Comparison of ENCODE assay signal across 36 cellular contexts in the genomic region with DNA sequence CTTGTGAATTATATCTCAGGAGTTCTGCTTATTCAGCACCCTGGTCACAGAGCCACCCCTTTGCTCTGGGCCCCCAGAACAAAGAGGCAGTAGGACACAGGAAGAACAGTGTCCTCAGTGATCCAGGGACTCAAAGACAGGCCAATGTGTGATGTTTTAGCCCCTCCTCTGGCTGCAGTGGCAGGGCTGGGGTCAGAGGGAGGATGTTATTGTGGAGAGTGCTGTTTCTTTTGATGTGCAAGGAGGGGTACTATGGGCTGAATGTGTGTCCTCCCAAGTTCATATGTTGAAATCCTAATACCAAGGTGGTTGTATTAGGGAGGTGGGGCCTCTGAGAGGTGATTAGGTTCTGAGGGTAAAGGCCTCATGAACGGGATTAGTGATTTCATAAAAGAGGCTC.
"Had no signal": no experiment of that assay in that cellular context is flagged by ENCODE, and none has a peak within 500 bp of the region (broad histone marks: within the 10 kb centered on the region; RNA-seq: fewer than 3 reads in every experiment).

No MANE protein-coding gene starts in this region.

- H3K4me3 Mint-ChIP-seq: activated CD4-positive, alpha-beta memory T cell treated with anti-CD3 and anti-CD28 coated beads, Interleukin-2, amount 10 ng/mL, durations not matched to agents 7 days and 5 days; activated CD4-positive, alpha-beta T cell treated with anti-CD3 and anti-CD28 coated beads for 36 hours; activated CD4-positive, alpha-beta T cell treated with anti-CD3 and anti-CD28 coated beads, Interleukin-2, amount 10 ng/mL, durations not matched to agents 7 days and 5 days; activated CD8-positive, alpha-beta memory T cell treated with anti-CD3 and anti-CD28 coated beads, Interleukin-2, amount 10 ng/mL, durations not matched to agents 7 days and 5 days; activated CD8-positive, alpha-beta T cell treated with anti-CD3 and anti-CD28 coated beads, Interleukin-2, amount 10 ng/mL, durations not matched to agents 7 days and 5 days; activated naive CD4-positive, alpha-beta T cell treated with anti-CD3 and anti-CD28 coated beads, Interleukin-2, amount 10 ng/mL, durations not matched to agents 7 days and 5 days; activated naive CD4-positive, alpha-beta T cell treated with anti-CD3 and anti-CD28 coated beads, Interleukin-2, amount 50 U/mL, for 24 hours; activated naive CD8-positive, alpha-beta T cell; activated naive CD8-positive, alpha-beta T cell treated with anti-CD3 and anti-CD28 coated beads, Interleukin-2, amount 10 ng/mL, durations not matched to agents 7 days and 5 days; activated naive CD8-positive, alpha-beta T cell treated with anti-CD3 and anti-CD28 coated beads, Interleukin-2, amount 50 U/mL, for 24 hours; activated T-cell treated with anti-CD3 and anti-CD28 coated beads, Interleukin-2, amount 50 U/mL, for 24 hours; brain; central memory CD8-positive, alpha-beta T cell; T-helper 1 cell treated with Interleukin-12 subunit alpha and Interleukin-12 subunit beta and Interleukin-4 antibody, amounts not matched to agents 30 μg/mL and 1 μg/mL, for 36 hours; T-helper 2 cell treated with Interferon-gamma antibody and Interleukin-4, amounts not matched to agents 5 μg/mL and 100 μg/mL, for 36 hours had no signal

- H3K4me1 ChIP-seq: ascending aorta had no signal

- H3K9me3 Mint-ChIP-seq: activated CD4-positive, alpha-beta memory T cell treated with anti-CD3 and anti-CD28 coated beads, Interleukin-2, amount 10 ng/mL, durations not matched to agents 7 days and 5 days; activated CD4-positive, alpha-beta T cell treated with anti-CD3 and anti-CD28 coated beads, Interleukin-2, amount 10 ng/mL, durations not matched to agents 7 days and 5 days; activated naive CD4-positive, alpha-beta T cell treated with anti-CD3 and anti-CD28 coated beads, Interleukin-2, amount 10 ng/mL, durations not matched to agents 7 days and 5 days; activated naive CD4-positive, alpha-beta T cell treated with anti-CD3 and anti-CD28 coated beads, Interleukin-2, amount 50 U/mL, for 24 hours; activated naive CD8-positive, alpha-beta T cell treated with anti-CD3 and anti-CD28 coated beads, Interleukin-2, amount 10 ng/mL, durations not matched to agents 7 days and 5 days; activated T-helper 2 cell treated with anti-CD3 and anti-CD28 coated beads, Interferon-gamma antibody, Interleukin-2, Interleukin-4, amounts not matched to agents 10 μg/mL and 5 μg/mL and 100 μg/mL, durations not matched to agents 14 hours and 24 hours and 36 hours; T-helper 1 cell treated with Interleukin-12 subunit alpha and Interleukin-12 subunit beta and Interleukin-4 antibody, amounts not matched to agents 30 μg/mL and 1 μg/mL, for 36 hours; T-helper 2 cell treated with Interferon-gamma antibody and Interleukin-4, amounts not matched to agents 5 μg/mL and 100 μg/mL, for 36 hours had no signal

- H3K4me1 Mint-ChIP-seq: activated CD4-positive, alpha-beta memory T cell treated with anti-CD3 and anti-CD28 coated beads, Interleukin-2, amount 10 ng/mL, durations not matched to agents 7 days and 5 days; activated CD4-positive, alpha-beta T cell treated with anti-CD3 and anti-CD28 coated beads for 36 hours; activated CD4-positive, alpha-beta T cell treated with anti-CD3 and anti-CD28 coated beads, Interleukin-2, amount 10 ng/mL, durations not matched to agents 7 days and 5 days; activated CD8-positive, alpha-beta memory T cell treated with anti-CD3 and anti-CD28 coated beads, Interleukin-2, amount 10 ng/mL, durations not matched to agents 7 days and 5 days; activated naive CD4-positive, alpha-beta T cell treated with anti-CD3 and anti-CD28 coated beads, Interleukin-2, amount 10 ng/mL, durations not matched to agents 7 days and 5 days; activated naive CD4-positive, alpha-beta T cell treated with anti-CD3 and anti-CD28 coated beads, Interleukin-2, amount 50 U/mL, for 24 hours; activated naive CD8-positive, alpha-beta T cell treated with anti-CD3 and anti-CD28 coated beads, Interleukin-2, amount 10 ng/mL, durations not matched to agents 7 days and 5 days; activated naive CD8-positive, alpha-beta T cell treated with anti-CD3 and anti-CD28 coated beads, Interleukin-2, amount 50 U/mL, for 24 hours; brain; central memory CD8-positive, alpha-beta T cell had no signal

- H3K27ac ChIP-seq: ascending aorta, cardiac muscle cell, VCaP had no signal

- ATAC-seq: activated CD4-positive, alpha-beta T cell treated with anti-CD3 and anti-CD28 coated beads for 36 hours; activated CD4-positive, CD25-positive, alpha-beta regulatory T cell treated with anti-CD3 and anti-CD28 coated beads, Interleukin-2, amount 50 U/mL, for 24 hours; activated CD8-positive, alpha-beta memory T cell treated with anti-CD3 and anti-CD28 coated beads, Interleukin-2, amount 10 ng/mL, durations not matched to agents 7 days and 5 days; activated CD8-positive, alpha-beta T cell treated with anti-CD3 and anti-CD28 coated beads, Interleukin-2, amount 10 ng/mL, durations not matched to agents 7 days and 5 days; activated naive CD8-positive, alpha-beta T cell treated with anti-CD3 and anti-CD28 coated beads, Interleukin-2, amount 50 U/mL, for 24 hours had no signal

- H3K36me3 Mint-ChIP-seq: activated CD8-positive, alpha-beta memory T cell treated with anti-CD3 and anti-CD28 coated beads, Interleukin-2, amount 10 ng/mL, durations not matched to agents 7 days and 5 days; activated naive CD4-positive, alpha-beta T cell treated with anti-CD3 and anti-CD28 coated beads, Interleukin-2, amount 10 ng/mL, durations not matched to agents 7 days and 5 days; activated naive CD4-positive, alpha-beta T cell treated with anti-CD3 and anti-CD28 coated beads, Interleukin-2, amount 50 U/mL, for 24 hours; activated naive CD8-positive, alpha-beta T cell treated with anti-CD3 and anti-CD28 coated beads, Interleukin-2, amount 10 ng/mL, durations not matched to agents 7 days and 5 days; brain had no signal

- DNase-seq: activated CD4-positive, alpha-beta memory T cell treated with anti-CD3 and anti-CD28 coated beads, Interleukin-2, amount 10 ng/mL, durations not matched to agents 7 days and 5 days; activated CD4-positive, alpha-beta T cell treated with anti-CD3 and anti-CD28 coated beads for 1 hour; activated CD4-positive, alpha-beta T cell treated with anti-CD3 and anti-CD28 coated beads for 36 hours; activated CD4-positive, alpha-beta T cell treated with anti-CD3 and anti-CD28 coated beads for 48 hours; activated CD4-positive, alpha-beta T cell treated with anti-CD3 and anti-CD28 coated beads, Interleukin-2, amount 10 ng/mL, durations not matched to agents 7 days and 5 days; activated CD4-positive, alpha-beta T cell treated with anti-CD3 and anti-CD28 coated beads, Interleukin-2, amount 50 U/mL, for 48 hours; activated CD4-positive, CD25-positive, alpha-beta regulatory T cell; activated CD8-positive, alpha-beta memory T cell treated with anti-CD3 and anti-CD28 coated beads for 24 hours; activated CD8-positive, alpha-beta memory T cell treated with anti-CD3 and anti-CD28 coated beads, Interleukin-2, amount 10 ng/mL, durations not matched to agents 7 days and 5 days; activated CD8-positive, alpha-beta memory T cell treated with anti-CD3 and anti-CD28 coated beads, Interleukin-2, amount 50 U/mL, for 48 hours; activated CD8-positive, alpha-beta T cell treated with anti-CD3 and anti-CD28 coated beads, Interleukin-2, amount 10 ng/mL, durations not matched to agents 7 days and 5 days; activated effector memory CD4-positive, alpha-beta T cell treated with Interleukin-2 at 50 U/mL for 16 hours; activated gamma-delta T cell; activated naive CD4-positive, alpha-beta T cell treated with anti-CD3 and anti-CD28 coated beads, Interleukin-2, amount 10 ng/mL, durations not matched to agents 7 days and 5 days; activated naive CD4-positive, alpha-beta T cell treated with Interleukin-2 at 50 U/mL for 16 hours; activated naive CD8-positive, alpha-beta T cell treated with anti-CD3 and anti-CD28 coated beads, Interleukin-2, amount 10 ng/mL, durations not matched to agents 7 days and 5 days; activated naive CD8-positive, alpha-beta T cell treated with anti-CD3 and anti-CD28 coated beads, Interleukin-2, amount 50 U/mL, for 24 hours; activated T-cell treated with anti-CD3 and anti-CD28 coated beads, Interleukin-2, amount 50 U/mL, for 24 hours; activated T-cell treated with anti-CD3 and anti-CD28 coated beads, Interleukin-2, amount 50 U/mL, for 48 hours; amygdala; anterior cingulate cortex; caudate nucleus; T-helper 1 cell; T-helper 2 cell; T-helper 9 cell had no signal

- H3K27ac Mint-ChIP-seq: activated CD4-positive, alpha-beta memory T cell treated with anti-CD3 and anti-CD28 coated beads, Interleukin-2, amount 10 ng/mL, durations not matched to agents 7 days and 5 days; activated CD4-positive, alpha-beta T cell treated with anti-CD3 and anti-CD28 coated beads for 36 hours; activated CD4-positive, alpha-beta T cell treated with anti-CD3 and anti-CD28 coated beads, Interleukin-2, amount 10 ng/mL, durations not matched to agents 7 days and 5 days; activated CD8-positive, alpha-beta memory T cell treated with anti-CD3 and anti-CD28 coated beads, Interleukin-2, amount 10 ng/mL, durations not matched to agents 7 days and 5 days; activated CD8-positive, alpha-beta T cell treated with anti-CD3 and anti-CD28 coated beads, Interleukin-2, amount 10 ng/mL, durations not matched to agents 7 days and 5 days; activated naive CD4-positive, alpha-beta T cell treated with anti-CD3 and anti-CD28 coated beads, Interleukin-2, amount 10 ng/mL, durations not matched to agents 7 days and 5 days; activated naive CD4-positive, alpha-beta T cell treated with anti-CD3 and anti-CD28 coated beads, Interleukin-2, amount 50 U/mL, for 24 hours; activated naive CD8-positive, alpha-beta T cell; activated naive CD8-positive, alpha-beta T cell treated with anti-CD3 and anti-CD28 coated beads, Interleukin-2, amount 10 ng/mL, durations not matched to agents 7 days and 5 days; activated naive CD8-positive, alpha-beta T cell treated with anti-CD3 and anti-CD28 coated beads, Interleukin-2, amount 50 U/mL, for 24 hours; activated T-cell treated with anti-CD3 and anti-CD28 coated beads, Interleukin-2, amount 50 U/mL, for 24 hours; activated T-helper 2 cell treated with anti-CD3 and anti-CD28 coated beads, Interferon-gamma antibody, Interleukin-2, Interleukin-4, amounts not matched to agents 10 μg/mL and 5 μg/mL and 100 μg/mL, durations not matched to agents 14 hours and 24 hours and 36 hours; brain; T-helper 1 cell treated with Interleukin-12 subunit alpha and Interleukin-12 subunit beta and Interleukin-4 antibody, amounts not matched to agents 30 μg/mL and 1 μg/mL, for 36 hours; T-helper 2 cell treated with Interferon-gamma antibody and Interleukin-4, amounts not matched to agents 5 μg/mL and 100 μg/mL, for 36 hours had no signal

- H3K27me3 ChIP-seq: ascending aorta, cardiac muscle cell had no signal

- H3K4me3 ChIP-seq: ascending aorta, cardiac muscle cell had no signal

- H3K36me3 ChIP-seq: ascending aorta, cardiac muscle cell had no signal
